Comparison of ENCODE assay signal across 21 cellular contexts in the genomic region with DNA sequence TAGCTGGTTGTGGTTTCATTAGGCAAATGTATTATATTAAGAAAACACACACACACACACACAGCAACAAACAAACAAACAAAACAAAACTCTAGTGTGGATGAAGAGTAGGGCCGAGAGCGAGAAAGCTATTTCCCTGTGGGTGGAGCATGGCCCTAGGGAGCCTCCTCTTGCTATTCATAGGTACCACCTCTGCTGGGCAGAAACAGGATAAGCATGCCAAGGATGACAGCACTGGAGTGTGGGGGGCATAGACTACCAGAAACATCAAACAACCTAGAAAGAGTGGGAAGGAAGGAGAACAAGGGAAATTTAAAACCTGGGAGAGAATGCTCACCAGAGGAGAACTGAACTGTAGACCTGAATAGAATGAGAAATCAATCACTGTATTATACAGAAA.
A peak's percentile ranks its signal among the peaks of the same experiment; 100 is the strongest.
DNase-seq lines count a peak whose midpoint lies in the region; ATAC-seq, FAIRE-seq and TF ChIP-seq lines count a peak whose summit lies in the region.
"Had no signal": no experiment of that assay in that cellular context is flagged by ENCODE, and none has a peak within 500 bp of the region (broad histone marks: within the 10 kb centered on the region; RNA-seq: fewer than 3 reads in every experiment).

No MANE protein-coding gene starts in this region.

- H3K36me3 ChIP-seq in mammary epithelial cell (ENCODE audit: insufficient read depth, low read length) (no peaks in the 10 kb centered on the region), HEK293 (ENCODE audit: control insufficient read depth in 2 of 2, insufficient read depth in 1 of 2, low read length in 2 of 2) (no peaks in the 10 kb centered on the region), endodermal cell (ENCODE audit: control insufficient read depth, insufficient read depth, low read length) (no peaks in the 10 kb centered on the region), small intestine (ENCODE audit: control insufficient read depth in 2 of 2, insufficient read depth in 2 of 2, low read length in 2 of 2) (no peaks in the 10 kb centered on the region), aorta (ENCODE audit: control insufficient read depth in 1 of 2, insufficient read depth in 2 of 2, low read length in 1 of 2) (no peaks in the 10 kb centered on the region)
- H3K36me3 ChIP-seq: SJCRH30 had no signal

- H3K4me3 ChIP-seq in mammary epithelial cell (replicated peaks in 1 of 3; ENCODE audit: insufficient read depth in 1 of 3, low read depth in 2 of 3, low read length in 3 of 3) (no peak overlapping the region), HEK293 (ENCODE audit: low read depth, low read length) (no peak overlapping the region), endodermal cell (ENCODE audit: low read length) (no peak overlapping the region), small intestine (ENCODE audit: low read depth in 1 of 2, low read length in 2 of 2) (no peak overlapping the region), aorta (ENCODE audit: low read length in 2 of 2) (no peak overlapping the region)
- H3K4me3 ChIP-seq: SJCRH30 had no signal

- peak overlapping the region; percentile 39 for H2AFZ ChIP-seq in mammary epithelial cell (ENCODE audit: low read depth, low read length)

- H3K9me3 ChIP-seq in mammary epithelial cell (replicated peaks; ENCODE audit: insufficient read depth, low read length) (no peaks in the 10 kb centered on the region), HEK293 (ENCODE audit: control insufficient read depth, insufficient read depth, low read depth, low read length) (no peaks in the 10 kb centered on the region), endodermal cell (ENCODE audit: control insufficient read depth, low read length) (no peaks in the 10 kb centered on the region), small intestine (ENCODE audit: control insufficient read depth, low read depth) (no peaks in the 10 kb centered on the region), aorta (ENCODE audit: control insufficient read depth, low read length) (no peaks in the 10 kb centered on the region)
- H3K9me3 ChIP-seq: SJCRH30 had no signal

- H3K4me1 Mint-ChIP-seq in MCF 10A (ENCODE audit: insufficient read depth, unreplicated experiment) (no peaks in the 10 kb centered on the region), endodermal cell (peaks cover 15% of the 10 kb centered on the region)
- no peaks in the 10 kb centered on the region for H3K4me1 Mint-ChIP-seq in stimulated activated memory B cell treated with anti-CD40 and anti-IgM and Interleukin-4, amounts not matched to agents 10 μg/mL and 1 μg/mL and 100 μg/mL, for 72 hours
- H3K4me1 Mint-ChIP-seq: T-cell had no signal

- no peak for TF ChIP-seq CTCF in mammary epithelial cell (conservative IDR thresholded peaks at IDR 0.05 in 1 of 2, IDR thresholded peaks at IDR 0.05 in 1 of 2; ENCODE audit: extremely low read depth in 1 of 2, insufficient read depth in 1 of 2, low read depth in 1 of 2, low read length in 2 of 2)
- no peak for TF ChIP-seq CTCF in MCF 10A (IDR thresholded peaks at IDR 0.05; ENCODE audit: unreplicated experiment)
- TF ChIP-seq CTCF in HEK293 (tag by site-specific recombination; IDR thresholded peaks at IDR 0.05): no peak
- no peak for TF ChIP-seq CTCF in endodermal cell (conservative IDR thresholded peaks at IDR 0.05)

- CTCF ChIA-PET in mammary epithelial cell (lab: Charles Lee; ENCODE audit: low non-redundant PET): no interaction called here
- CTCF ChIA-PET in MCF 10A (lab: Yijun Ruan, JAX): no interaction called here
- CTCF ChIA-PET in HEK293 (lab: Yijun Ruan, JAX): interaction anchor here (0.6 kb wide), 1 partner anchor 13 kb away, joined by 3 read pairs; no protein-coding TSS in a partner anchor

- H3K27ac Mint-ChIP-seq in MCF 10A (ENCODE audit: low read depth, unreplicated experiment) (no peak overlapping the region), endodermal cell (no peak overlapping the region)
- H3K27ac Mint-ChIP-seq in stimulated activated memory B cell treated with anti-CD40 and anti-IgM and Interleukin-4, amounts not matched to agents 10 μg/mL and 1 μg/mL and 100 μg/mL, for 72 hours: no peak overlapping the region
- H3K27ac Mint-ChIP-seq: CD4-positive, alpha-beta T cell; T-cell had no signal

- dilution Hi-C loops in mammary epithelial cell (cut with HindIII; ENCODE audit: low sequenced_read_pairs): no loop called here

- H3K9ac ChIP-seq in mammary epithelial cell (ENCODE audit: insufficient read depth, low read length) (no peak overlapping the region), endodermal cell (ENCODE audit: extremely low read depth, low read length, poor library complexity, severe bottlenecking) (no peak overlapping the region)

- no peaks in the 10 kb centered on the region for H3K79me2 ChIP-seq in mammary epithelial cell (ENCODE audit: insufficient read depth, low read length)

- intact Hi-C loops in mammary epithelial cell (cut with micrococcal nuclease): no loop called here
- intact Hi-C loops in MCF 10A (cut with micrococcal nuclease): no loop called here
- intact Hi-C loops in aorta (cut with DNase I): no loop called here

- in situ Hi-C loops in mammary epithelial cell (cut with MboI; ENCODE audit: low sequenced_read_pairs in 2 of 2): no loop called here

- no peaks in the 10 kb centered on the region for H3K4me1 ChIP-seq in mammary epithelial cell (ENCODE audit: insufficient read depth, low read length)
- H3K4me1 ChIP-seq in HEK293 (ENCODE audit: control insufficient read depth, insufficient read depth, low read length): no peaks in the 10 kb centered on the region
- no peaks in the 10 kb centered on the region for H3K4me1 ChIP-seq in endodermal cell (ENCODE audit: control insufficient read depth, insufficient read depth, low read length)
- no peaks in the 10 kb centered on the region for H3K4me1 ChIP-seq in small intestine (ENCODE audit: control insufficient read depth in 2 of 2, insufficient read depth in 1 of 2, low read depth in 1 of 2, low read length in 1 of 2)
- no peaks in the 10 kb centered on the region for H3K4me1 ChIP-seq in aorta (ENCODE audit: control insufficient read depth in 1 of 2, insufficient read depth in 2 of 2, low read length in 2 of 2)
- H3K4me1 ChIP-seq: SJCRH30 had no signal

- H3K36me3 Mint-ChIP-seq in MCF 10A (ENCODE audit: insufficient read depth, unreplicated experiment) (no peaks in the 10 kb centered on the region), endodermal cell (ENCODE audit: low read depth) (no peaks in the 10 kb centered on the region)
- H3K36me3 Mint-ChIP-seq in stimulated activated memory B cell treated with anti-CD40 and anti-IgM and Interleukin-4, amounts not matched to agents 10 μg/mL and 1 μg/mL and 100 μg/mL, for 72 hours: no peaks in the 10 kb centered on the region
- H3K36me3 Mint-ChIP-seq: T-cell had no signal

- no peaks in the 10 kb centered on the region for H4K20me1 ChIP-seq in mammary epithelial cell (ENCODE audit: insufficient read depth, low read length)

- no peaks in the 10 kb centered on the region for H3K27me3 Mint-ChIP-seq in MCF 10A (ENCODE audit: insufficient read depth, unreplicated experiment)
- no peaks in the 10 kb centered on the region for H3K27me3 Mint-ChIP-seq in endodermal cell (ENCODE audit: insufficient read depth)
- no peaks in the 10 kb centered on the region for H3K27me3 Mint-ChIP-seq in stimulated activated memory B cell treated with anti-CD40 and anti-IgM and Interleukin-4, amounts not matched to agents 10 μg/mL and 1 μg/mL and 100 μg/mL, for 72 hours
- H3K27me3 Mint-ChIP-seq: CD4-positive, alpha-beta T cell; T-cell had no signal

- ATAC-seq in stimulated activated memory B cell treated with anti-CD40 and anti-IgM and Interleukin-4, amounts not matched to agents 10 μg/mL and 1 μg/mL and 100 μg/mL, for 72 hours: peak; percentile 39
- ATAC-seq in aorta (ENCODE audit: low FRiP score): no peak
- ATAC-seq: T-cell had no signal

- H3K4me2 ChIP-seq in mammary epithelial cell (ENCODE audit: insufficient read depth, low read depth, low read length): no peak overlapping the region

- H3K4me3 Mint-ChIP-seq in MCF 10A (ENCODE audit: unreplicated experiment): no peak overlapping the region
- H3K4me3 Mint-ChIP-seq in endodermal cell: no peak overlapping the region
- no peak overlapping the region for H3K4me3 Mint-ChIP-seq in stimulated activated memory B cell treated with anti-CD40 and anti-IgM and Interleukin-4, amounts not matched to agents 10 μg/mL and 1 μg/mL and 100 μg/mL, for 72 hours
- H3K4me3 Mint-ChIP-seq: CD4-positive, alpha-beta T cell; T-cell had no signal

- POLR2A ChIA-PET in MCF 10A (lab: Yijun Ruan, JAX) (no interaction called here), HEK293 (lab: Yijun Ruan, JAX) (no interaction called here)

- no peak for FAIRE-seq in small intestine (lab: Jason Lieb, UNC)
- FAIRE-seq: GM18507, RCC 7860 had no signal

- H3K9me3 Mint-ChIP-seq in MCF 10A (ENCODE audit: unreplicated experiment): peaks cover 7% of the 10 kb centered on the region
- peaks cover 5% of the 10 kb centered on the region for H3K9me3 Mint-ChIP-seq in endodermal cell
- no peaks in the 10 kb centered on the region for H3K9me3 Mint-ChIP-seq in stimulated activated memory B cell treated with anti-CD40 and anti-IgM and Interleukin-4, amounts not matched to agents 10 μg/mL and 1 μg/mL and 100 μg/mL, for 72 hours

- H3K27ac ChIP-seq in mammary epithelial cell (ENCODE audit: insufficient read depth, low read depth, low read length) (no peak overlapping the region), HEK293 (ENCODE audit: extremely low read depth, low read depth, low read length) (no peak overlapping the region), endodermal cell (ENCODE audit: low read depth, low read length) (no peak overlapping the region), small intestine (ENCODE audit: low read depth in 1 of 2, low read length in 1 of 2) (no peak overlapping the region), aorta (ENCODE audit: low read depth in 1 of 2, low read length in 2 of 2) (no peak overlapping the region)
- H3K27ac ChIP-seq: SJCRH30 had no signal

- WGBS in mammary epithelial cell (ENCODE audit: low coverage, missing lambda C conversion rate): 0% methylated on average over 2 of the region's 2 CpGs
- 92% methylated on average over 2 of the region's 2 CpGs; no CpG with 5 or more reads in 1 of the 2 experiments for WGBS in endodermal cell (ENCODE audit: insufficient coverage in 1 of 2, insufficient read length in 1 of 2), 2 experiments
- WGBS in small intestine, 3 donors: 78 to 87% (median 79%) methylated on average over 2 of the region's 2 CpGs
- 59 to 64% methylated on average over 2 of the region's 2 CpGs for WGBS in aorta, 2 donors

- no peaks in the 10 kb centered on the region for H3K27me3 ChIP-seq in mammary epithelial cell (ENCODE audit: insufficient read depth, low read length)
- H3K27me3 ChIP-seq in endodermal cell (ENCODE audit: control insufficient read depth, insufficient read depth, low read length, poor library complexity, severe bottlenecking): no peaks in the 10 kb centered on the region
- H3K27me3 ChIP-seq in small intestine (ENCODE audit: control insufficient read depth in 2 of 2, insufficient read depth in 2 of 2, low read length in 2 of 2): no peaks in the 10 kb centered on the region
- H3K27me3 ChIP-seq in aorta (ENCODE audit: control insufficient read depth in 1 of 2, insufficient read depth in 2 of 2, low read length in 1 of 2): no peaks in the 10 kb centered on the region
- H3K27me3 ChIP-seq: SJCRH30 had no signal

- DNase-seq in mammary epithelial cell (no peak), MCF 10A (ENCODE audit: unreplicated experiment) (no peak), endodermal cell (peak; percentile 49), small intestine (no peak), aorta (no peak)
- no peak for DNase-seq in effector CD4-positive, alpha-beta T cell
- DNase-seq: CD4-positive, alpha-beta T cell; COR-L47; DMS 273 treated with DMSO at 0.1 percent for 48 hours; GDM1; KG1; NCI-H1105; NCI-H2029 treated with DMSO at 0.1 percent for 48 hours; NCI-H524; NCI-H82; SJCRH30; T-cell had no signal

- no TSS peak for BruUV-seq in mammary epithelial cell (replicated peaks; lab: Mats Ljungman, UMichigan)
- no TSS peak for BruUV-seq in MCF 10A (replicated peaks; lab: Mats Ljungman, UMichigan)
